1 cellular context compared by ENCODE assay signal in the genomic region with DNA sequence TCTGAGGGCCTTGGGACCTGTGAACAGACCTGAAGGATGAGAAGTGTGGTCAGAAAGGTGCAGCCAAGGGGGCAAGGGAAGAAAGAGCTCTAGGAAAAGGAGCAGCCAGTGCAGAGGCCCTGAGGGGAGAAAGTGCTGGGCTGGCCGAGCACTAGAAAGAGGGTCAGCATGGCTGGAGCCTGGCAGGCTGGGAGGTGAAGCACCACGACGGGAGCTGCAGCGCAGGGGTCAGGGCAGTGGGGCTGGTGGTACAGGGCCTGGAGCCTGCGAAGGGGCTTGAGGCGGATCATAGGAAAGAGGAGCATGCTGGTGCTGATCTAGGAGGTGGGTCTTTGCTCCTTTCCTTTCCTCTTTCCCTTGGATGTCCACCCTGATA.
TF ChIP-seq lines count a peak whose summit lies in the region.

No MANE protein-coding gene starts in this region.

TF ChIP-seq in HepG2, 621 proteins besides CTCF, POLR2A, EP300 and RAD21:
- no peak for TF ChIP-seq RFXANK (CRISPR knock-in tag; IDR thresholded peaks at IDR 0.05)
- TF ChIP-seq ZNF790 (CRISPR knock-in tag; IDR thresholded peaks at IDR 0.05; ENCODE audit: borderline replicate concordance) = no peak
- TF ChIP-seq, protein P1, sequence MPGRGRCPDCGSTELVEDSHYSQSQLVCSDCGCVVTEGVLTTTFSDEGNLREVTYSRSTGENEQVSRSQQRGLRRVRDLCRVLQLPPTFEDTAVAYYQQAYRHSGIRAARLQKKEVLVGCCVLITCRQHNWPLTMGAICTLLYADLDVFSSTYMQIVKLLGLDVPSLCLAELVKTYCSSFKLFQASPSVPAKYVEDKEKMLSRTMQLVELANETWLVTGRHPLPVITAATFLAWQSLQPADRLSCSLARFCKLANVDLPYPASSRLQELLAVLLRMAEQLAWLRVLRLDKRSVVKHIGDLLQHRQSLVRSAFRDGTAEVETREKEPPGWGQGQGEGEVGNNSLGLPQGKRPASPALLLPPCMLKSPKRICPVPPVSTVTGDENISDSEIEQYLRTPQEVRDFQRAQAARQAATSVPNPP (CRISPR knock-in tag; IDR thresholded peaks at IDR 0.05) = no peak
- TF ChIP-seq, protein P2, sequence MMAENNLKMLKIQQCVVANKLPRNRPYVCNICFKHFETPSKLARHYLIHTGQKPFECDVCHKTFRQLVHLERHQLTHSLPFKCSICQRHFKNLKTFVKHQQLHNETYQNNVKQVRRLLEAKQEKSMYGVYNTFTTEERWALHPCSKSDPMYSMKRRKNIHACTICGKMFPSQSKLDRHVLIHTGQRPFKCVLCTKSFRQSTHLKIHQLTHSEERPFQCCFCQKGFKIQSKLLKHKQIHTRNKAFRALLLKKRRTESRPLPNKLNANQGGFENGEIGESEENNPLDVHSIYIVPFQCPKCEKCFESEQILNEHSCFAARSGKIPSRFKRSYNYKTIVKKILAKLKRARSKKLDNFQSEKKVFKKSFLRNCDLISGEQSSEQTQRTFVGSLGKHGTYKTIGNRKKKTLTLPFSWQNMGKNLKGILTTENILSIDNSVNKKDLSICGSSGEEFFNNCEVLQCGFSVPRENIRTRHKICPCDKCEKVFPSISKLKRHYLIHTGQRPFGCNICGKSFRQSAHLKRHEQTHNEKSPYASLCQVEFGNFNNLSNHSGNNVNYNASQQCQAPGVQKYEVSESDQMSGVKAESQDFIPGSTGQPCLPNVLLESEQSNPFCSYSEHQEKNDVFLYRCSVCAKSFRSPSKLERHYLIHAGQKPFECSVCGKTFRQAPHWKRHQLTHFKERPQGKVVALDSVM (CRISPR knock-in tag; IDR thresholded peaks at IDR 0.05) = no peak
- TF ChIP-seq, protein P3, sequence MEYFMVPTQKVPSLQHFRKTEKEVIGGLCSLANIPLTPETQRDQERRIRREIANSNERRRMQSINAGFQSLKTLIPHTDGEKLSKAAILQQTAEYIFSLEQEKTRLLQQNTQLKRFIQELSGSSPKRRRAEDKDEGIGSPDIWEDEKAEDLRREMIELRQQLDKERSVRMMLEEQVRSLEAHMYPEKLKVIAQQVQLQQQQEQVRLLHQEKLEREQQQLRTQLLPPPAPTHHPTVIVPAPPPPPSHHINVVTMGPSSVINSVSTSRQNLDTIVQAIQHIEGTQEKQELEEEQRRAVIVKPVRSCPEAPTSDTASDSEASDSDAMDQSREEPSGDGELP (IDR thresholded peaks at IDR 0.05; ENCODE audit: borderline replicate concordance, low read depth) = no peak
- no peak for TF ChIP-seq FOXP1 (IDR thresholded peaks at IDR 0.05)
- no peak for TF ChIP-seq FOXP1 (CRISPR knock-in tag; IDR thresholded peaks at IDR 0.05)
- no peak for TF ChIP-seq IRX3 (CRISPR knock-in tag; IDR thresholded peaks at IDR 0.05; ENCODE audit: borderline replicate concordance, low read depth)
- TF ChIP-seq ZNF552 (CRISPR knock-in tag; IDR thresholded peaks at IDR 0.05; ENCODE audit: borderline replicate concordance) = no peak
- no peak for TF ChIP-seq ZNF775 (CRISPR knock-in tag; IDR thresholded peaks at IDR 0.05; ENCODE audit: borderline replicate concordance)
- TF ChIP-seq E2F2 (CRISPR knock-in tag; IDR thresholded peaks at IDR 0.05; ENCODE audit: borderline replicate concordance) = no peak
- no peak for TF ChIP-seq ZNF207 (IDR thresholded peaks at IDR 0.05; ENCODE audit: borderline replicate concordance)
- no peak for TF ChIP-seq ZNF788 (CRISPR knock-in tag; IDR thresholded peaks at IDR 0.05; ENCODE audit: borderline replicate concordance)
- no peak for TF ChIP-seq ZNF317 (CRISPR knock-in tag; IDR thresholded peaks at IDR 0.05)
- TF ChIP-seq MAFF (IDR thresholded peaks at IDR 0.05; ENCODE audit: low read depth, low read length) = no peak
- no peak for TF ChIP-seq PAX8 (CRISPR knock-in tag; IDR thresholded peaks at IDR 0.05; ENCODE audit: borderline replicate concordance)
- no peak for TF ChIP-seq PITX1 (CRISPR knock-in tag; IDR thresholded peaks at IDR 0.05)
- no peak for TF ChIP-seq SALL1 (CRISPR knock-in tag; IDR thresholded peaks at IDR 0.05)
TF ChIP-seq in HepG2: peak in this region for 0.
